In the genomic region with DNA sequence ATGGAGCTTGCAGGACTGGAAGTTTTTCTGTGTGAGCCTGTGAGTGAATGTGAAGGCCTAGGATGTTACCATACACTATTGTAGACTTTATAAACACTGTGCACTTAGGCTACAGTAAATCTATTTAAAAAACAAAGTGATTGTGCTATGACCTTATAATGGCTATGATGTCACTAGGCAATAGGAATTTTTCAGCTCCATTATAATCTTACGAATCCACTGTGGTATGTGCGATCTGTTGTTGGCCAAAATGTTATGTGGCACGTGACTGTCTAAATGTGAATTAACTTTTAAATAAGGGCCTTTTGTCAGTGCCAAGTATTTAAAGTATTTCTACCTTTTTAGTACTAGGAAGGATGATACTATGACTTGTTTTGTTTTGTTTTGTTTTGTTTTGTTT, we compare ENCODE assay signal across 32 cellular contexts.
"Had no signal": no experiment of that assay in that cellular context is flagged by ENCODE, and none has a peak within 500 bp of the region (broad histone marks: within the 10 kb centered on the region; RNA-seq: fewer than 3 reads in every experiment).

No MANE protein-coding gene starts in this region.

- ATAC-seq: activated CD4-positive, alpha-beta T cell treated with anti-CD3 and anti-CD28 coated beads for 36 hours; activated CD4-positive, CD25-positive, alpha-beta regulatory T cell treated with anti-CD3 and anti-CD28 coated beads, Interleukin-2, amount 50 U/mL, for 24 hours; activated CD8-positive, alpha-beta memory T cell treated with anti-CD3 and anti-CD28 coated beads, Interleukin-2, amount 10 ng/mL, durations not matched to agents 7 days and 5 days; activated CD8-positive, alpha-beta T cell treated with anti-CD3 and anti-CD28 coated beads, Interleukin-2, amount 10 ng/mL, durations not matched to agents 7 days and 5 days; activated naive CD8-positive, alpha-beta T cell treated with anti-CD3 and anti-CD28 coated beads, Interleukin-2, amount 50 U/mL, for 24 hours; body of pancreas; T-cell; WTC11 had no signal

- H3K27ac ChIP-seq: ascending aorta, body of pancreas, brain microvascular endothelial cell, breast epithelium, WERI-Rb-1 had no signal

- H3K4me3 ChIP-seq: ascending aorta, body of pancreas, breast epithelium had no signal

- H3K4me1 ChIP-seq: ascending aorta, body of pancreas, breast epithelium had no signal

- DNase-seq: activated CD4-positive, alpha-beta memory T cell treated with anti-CD3 and anti-CD28 coated beads, Interleukin-2, amount 10 ng/mL, durations not matched to agents 7 days and 5 days; activated CD4-positive, alpha-beta T cell treated with anti-CD3 and anti-CD28 coated beads for 1 hour; activated CD4-positive, alpha-beta T cell treated with anti-CD3 and anti-CD28 coated beads for 36 hours; activated CD4-positive, alpha-beta T cell treated with anti-CD3 and anti-CD28 coated beads for 48 hours; activated CD4-positive, alpha-beta T cell treated with anti-CD3 and anti-CD28 coated beads, Interleukin-2, amount 10 ng/mL, durations not matched to agents 7 days and 5 days; activated CD4-positive, alpha-beta T cell treated with anti-CD3 and anti-CD28 coated beads, Interleukin-2, amount 50 U/mL, for 48 hours; activated CD4-positive, CD25-positive, alpha-beta regulatory T cell; activated CD8-positive, alpha-beta memory T cell treated with anti-CD3 and anti-CD28 coated beads for 24 hours; activated CD8-positive, alpha-beta memory T cell treated with anti-CD3 and anti-CD28 coated beads, Interleukin-2, amount 10 ng/mL, durations not matched to agents 7 days and 5 days; activated CD8-positive, alpha-beta memory T cell treated with anti-CD3 and anti-CD28 coated beads, Interleukin-2, amount 50 U/mL, for 48 hours; activated CD8-positive, alpha-beta T cell treated with anti-CD3 and anti-CD28 coated beads, Interleukin-2, amount 10 ng/mL, durations not matched to agents 7 days and 5 days; activated effector memory CD4-positive, alpha-beta T cell treated with Interleukin-2 at 50 U/mL for 16 hours; activated gamma-delta T cell; activated naive CD4-positive, alpha-beta T cell treated with anti-CD3 and anti-CD28 coated beads, Interleukin-2, amount 10 ng/mL, durations not matched to agents 7 days and 5 days; activated naive CD4-positive, alpha-beta T cell treated with Interleukin-2 at 50 U/mL for 16 hours; activated naive CD8-positive, alpha-beta T cell treated with anti-CD3 and anti-CD28 coated beads, Interleukin-2, amount 10 ng/mL, durations not matched to agents 7 days and 5 days; activated naive CD8-positive, alpha-beta T cell treated with anti-CD3 and anti-CD28 coated beads, Interleukin-2, amount 50 U/mL, for 24 hours; activated T-cell treated with anti-CD3 and anti-CD28 coated beads, Interleukin-2, amount 50 U/mL, for 24 hours; activated T-cell treated with anti-CD3 and anti-CD28 coated beads, Interleukin-2, amount 50 U/mL, for 48 hours; amygdala; anterior cingulate cortex; body of pancreas; brain microvascular endothelial cell; central memory CD4-positive, alpha-beta T cell; T-cell; T-helper 2 cell; T-helper 9 cell; WERI-Rb-1 had no signal

- H3K9me3 ChIP-seq: ascending aorta, body of pancreas, breast epithelium had no signal

- H3K27me3 ChIP-seq: ascending aorta, body of pancreas, brain microvascular endothelial cell, breast epithelium had no signal

- H3K36me3 ChIP-seq: breast epithelium had no signal
